22 cellular contexts compared by ENCODE assay signal in the genomic region with DNA sequence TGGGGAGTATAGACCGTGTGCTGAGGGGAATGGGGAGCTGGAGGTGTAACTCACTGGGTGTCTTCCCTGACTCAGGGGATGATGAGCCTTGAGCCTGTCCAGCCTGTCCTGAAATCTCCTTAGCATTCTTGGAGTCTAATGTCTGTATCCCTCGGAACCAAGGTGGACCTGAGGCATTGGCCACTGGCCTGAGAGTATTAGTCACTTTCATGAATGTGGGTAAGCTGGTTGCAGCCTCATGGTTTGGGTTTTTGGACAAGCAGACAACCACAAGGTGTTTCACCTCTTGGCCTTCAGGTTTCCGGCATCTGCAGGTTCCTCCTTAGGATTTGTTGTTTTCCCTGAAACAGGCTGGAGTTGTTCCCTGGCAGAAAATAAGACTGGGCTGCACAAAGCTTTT.
"Had no signal": no experiment of that assay in that cellular context is flagged by ENCODE, and none has a peak within 500 bp of the region (broad histone marks: within the 10 kb centered on the region; RNA-seq: fewer than 3 reads in every experiment).

No MANE protein-coding gene starts in this region.

- H3K4me3 ChIP-seq: dorsolateral prefrontal cortex, gastrocnemius medialis, heart right ventricle, neural progenitor cell, pancreas, suprapubic skin, thyroid gland, upper lobe of right lung had no signal

- H3K4me2 ChIP-seq: neural progenitor cell had no signal

- H3K9me3 Mint-ChIP-seq: mesothelial cell of epicardium; natural killer cell treated with Interleukin-12 subunit alpha and Interleukin-12 subunit beta and Interleukin-15 and Interleukin-18, amount 100 ng/mL, for 72 hours; neural progenitor cell had no signal

- H3K27ac ChIP-seq: gastrocnemius medialis, heart right ventricle, neural progenitor cell, pancreas, suprapubic skin, thyroid gland, upper lobe of right lung had no signal

- DNase-seq: cortex of kidney; dorsolateral prefrontal cortex; effector CD8-positive, alpha-beta T cell; gastrocnemius medialis; heart right ventricle; hypothalamus; kidney glomerular epithelial cell; nucleus accumbens; pancreas; right cardiac atrium; small intestine; stimulated activated CD4-positive, alpha-beta T cell treated with anti-CD3 and anti-CD28 coated beads, Interleukin-12 subunit alpha, Interleukin-12 subunit beta, amount 100 ng/mL, for 4 hours; stimulated activated naive CD4-positive, alpha-beta T cell treated with Interleukin-2 at 50 U/mL for 16 hours; thyroid gland; upper lobe of right lung had no signal

- H3K9ac ChIP-seq: neural progenitor cell had no signal

- H3K27me3 Mint-ChIP-seq: natural killer cell treated with Interleukin-12 subunit alpha and Interleukin-12 subunit beta and Interleukin-15 and Interleukin-18, amount 100 ng/mL, for 72 hours had no signal

- H3K27me3 ChIP-seq: dorsolateral prefrontal cortex, gastrocnemius medialis, heart right ventricle, neural progenitor cell, pancreas, suprapubic skin, thyroid gland, upper lobe of right lung had no signal

- ATAC-seq: gastrocnemius medialis; left lobe of liver; natural killer cell treated with Interleukin-12 subunit alpha and Interleukin-12 subunit beta and Interleukin-15 and Interleukin-18, amount 100 ng/mL, for 72 hours; pancreas; right cardiac atrium; upper lobe of right lung had no signal

- H3K36me3 ChIP-seq: gastrocnemius medialis, heart right ventricle, neural progenitor cell, pancreas, suprapubic skin, thyroid gland, upper lobe of right lung had no signal

- H3K36me3 Mint-ChIP-seq: mesothelial cell of epicardium; natural killer cell treated with Interleukin-12 subunit alpha and Interleukin-12 subunit beta and Interleukin-15 and Interleukin-18, amount 100 ng/mL, for 72 hours; neural progenitor cell had no signal

- H3K4me1 ChIP-seq: neural progenitor cell, pancreas, thyroid gland, upper lobe of right lung had no signal

- H3K27ac Mint-ChIP-seq: mesothelial cell of epicardium; natural killer cell treated with Interleukin-12 subunit alpha and Interleukin-12 subunit beta and Interleukin-15 and Interleukin-18, amount 100 ng/mL, for 72 hours; neural progenitor cell; progenitor cell of endocrine pancreas had no signal

- H3K9me3 ChIP-seq: gastrocnemius medialis, heart right ventricle, pancreas, suprapubic skin, thyroid gland, upper lobe of right lung had no signal

- H3K4me3 Mint-ChIP-seq: mesothelial cell of epicardium; natural killer cell treated with Interleukin-12 subunit alpha and Interleukin-12 subunit beta and Interleukin-15 and Interleukin-18, amount 100 ng/mL, for 72 hours; neural progenitor cell had no signal

- H2AFZ ChIP-seq: neural progenitor cell had no signal

- FAIRE-seq: islet of Langerhans, pancreas, small intestine had no signal
